In genomic region chr7:7438851-7439250, GRCh38 we compare ENCODE assay signal across 11 cellular contexts.
DNase-seq lines count a peak whose midpoint lies in the region; TF ChIP-seq lines count a peak whose summit lies in the region.
"Had no signal": no experiment of that assay in that cellular context is flagged by ENCODE, and none has a peak within 500 bp of the region (broad histone marks: within the 10 kb centered on the region; RNA-seq: fewer than 3 reads in every experiment).

No MANE protein-coding gene starts in this region.

- H3K27ac ChIP-seq in A673 (ENCODE audit: low read depth, low read length, poor library complexity, severe bottlenecking), result no peak overlapping the region
- peak overlapping the region; percentile 53 to 86 for H3K27ac ChIP-seq in SK-N-SH (ENCODE audit: low read depth in 2 of 2, low read length in 1 of 2)
- H3K27ac ChIP-seq: KMS-11 had no signal

- no peak overlapping the region for H3K27ac Mint-ChIP-seq in activated T-helper 1 cell treated with anti-CD3 and anti-CD28 coated beads, Interleukin-12 subunit alpha, Interleukin-12 subunit beta, Interleukin-2, Interleukin-4 antibody, amounts not matched to agents 30 ng/mL and 10 ng/mL and 1 ng/mL, durations not matched to agents 14 hours and 24 hours and 36 hours
- H3K27ac Mint-ChIP-seq in activated naive CD8-positive, alpha-beta T cell treated with anti-CD3 and anti-CD28 coated beads for 36 hours, result no peak overlapping the region
- H3K27ac Mint-ChIP-seq: activated B cell treated with CpG ODN at 0.5 μM for 24 hours; naive thymus-derived CD8-positive, alpha-beta T cell had no signal

- no peaks in the 10 kb centered on the region for H3K9me2 ChIP-seq in SK-N-SH

- no peaks in the 10 kb centered on the region for H3K79me2 ChIP-seq in SK-N-SH (ENCODE audit: insufficient read depth)

- no peaks in the 10 kb centered on the region for H3K27me3 ChIP-seq in A673 (replicated peaks; ENCODE audit: insufficient read depth, low read depth, low read length, poor library complexity)
- no peaks in the 10 kb centered on the region for H3K27me3 ChIP-seq in SK-N-SH (ENCODE audit: insufficient read depth)

- TF ChIP-seq CTCF in A673 (conservative IDR thresholded peaks at IDR 0.05; ENCODE audit: low read depth, low read length) (no peak), SK-N-SH (IDR thresholded peaks at IDR 0.05) (no peak)

- no TSS peak for BruUV-seq in A673 (replicated peaks; lab: Mats Ljungman, UMichigan)

- no peak overlapping the region for H3K4me3 Mint-ChIP-seq in activated T-helper 1 cell treated with anti-CD3 and anti-CD28 coated beads, Interleukin-12 subunit alpha, Interleukin-12 subunit beta, Interleukin-2, Interleukin-4 antibody, amounts not matched to agents 30 ng/mL and 10 ng/mL and 1 ng/mL, durations not matched to agents 14 hours and 24 hours and 36 hours
- H3K4me3 Mint-ChIP-seq in activated naive CD8-positive, alpha-beta T cell treated with anti-CD3 and anti-CD28 coated beads for 36 hours, result no peak overlapping the region
- H3K4me3 Mint-ChIP-seq: activated B cell treated with CpG ODN at 0.5 μM for 24 hours; naive thymus-derived CD8-positive, alpha-beta T cell had no signal

- POLR2A ChIA-PET in A673 (lab: Charles Lee; ENCODE audit: low non-redundant PET) (no interaction called here), SK-N-SH (lab: Yijun Ruan, JAX) (no interaction called here)

- peak overlapping the region; percentile 9; the same call in 1 of the 2 replicates for H3K9ac ChIP-seq in SK-N-SH
- H3K9ac ChIP-seq: KMS-11 had no signal

- peak overlapping the region; percentile 74; the same call in 1 of the 2 replicates for H2AFZ ChIP-seq in SK-N-SH (ENCODE audit: low read depth)

- H3K36me3 Mint-ChIP-seq in activated T-helper 1 cell treated with anti-CD3 and anti-CD28 coated beads, Interleukin-12 subunit alpha, Interleukin-12 subunit beta, Interleukin-2, Interleukin-4 antibody, amounts not matched to agents 30 ng/mL and 10 ng/mL and 1 ng/mL, durations not matched to agents 14 hours and 24 hours and 36 hours (ENCODE audit: low read depth), result no peaks in the 10 kb centered on the region
- H3K36me3 Mint-ChIP-seq in activated naive CD8-positive, alpha-beta T cell treated with anti-CD3 and anti-CD28 coated beads for 36 hours, result peaks cover 2% of the 10 kb centered on the region

- 24% methylated on average over 5 of the region's 5 CpGs for WGBS in SK-N-SH (ENCODE audit: low lambda C conversion rate)

- CTCF ChIA-PET in A673 (lab: Charles Lee) (no interaction called here), SK-N-SH (lab: Yijun Ruan, JAX) (interaction anchor here (0.7 to 3.2 kb wide), 7 partner anchors 9 to 335 kb away, joined by 3 to 29 read pairs (median 3); no protein-coding TSS in a partner anchor)

- no peaks in the 10 kb centered on the region for H3K27me3 Mint-ChIP-seq in activated T-helper 1 cell treated with anti-CD3 and anti-CD28 coated beads, Interleukin-12 subunit alpha, Interleukin-12 subunit beta, Interleukin-2, Interleukin-4 antibody, amounts not matched to agents 30 ng/mL and 10 ng/mL and 1 ng/mL, durations not matched to agents 14 hours and 24 hours and 36 hours (ENCODE audit: insufficient read depth)
- peaks cover 6% of the 10 kb centered on the region for H3K27me3 Mint-ChIP-seq in activated naive CD8-positive, alpha-beta T cell treated with anti-CD3 and anti-CD28 coated beads for 36 hours
- H3K27me3 Mint-ChIP-seq: activated B cell treated with CpG ODN at 0.5 μM for 24 hours; naive thymus-derived CD8-positive, alpha-beta T cell had no signal

- H3K9me3 Mint-ChIP-seq in activated T-helper 1 cell treated with anti-CD3 and anti-CD28 coated beads, Interleukin-12 subunit alpha, Interleukin-12 subunit beta, Interleukin-2, Interleukin-4 antibody, amounts not matched to agents 30 ng/mL and 10 ng/mL and 1 ng/mL, durations not matched to agents 14 hours and 24 hours and 36 hours, result no peaks in the 10 kb centered on the region
- H3K9me3 Mint-ChIP-seq in activated naive CD8-positive, alpha-beta T cell treated with anti-CD3 and anti-CD28 coated beads for 36 hours, result peaks cover 1% of the 10 kb centered on the region
- H3K9me3 Mint-ChIP-seq: activated B cell treated with CpG ODN at 0.5 μM for 24 hours had no signal

- H3K4me1 ChIP-seq in A673 (ENCODE audit: insufficient read depth, low read length, poor library complexity, severe bottlenecking), result peaks cover 10% of the 10 kb centered on the region
- H3K4me1 ChIP-seq in SK-N-SH (ENCODE audit: control insufficient read depth in 1 of 2, insufficient read depth in 2 of 2, low read depth in 1 of 2, low read length in 1 of 2), result peaks cover 3 to 4% of the 10 kb centered on the region in 2 experiments; a peak in 3 of 4 replicates

- peak; percentile 12 for DNase-seq in A673 (ENCODE audit: low spot score)
- peak; percentile 99 for DNase-seq in HCEC 1CT
- no peak for DNase-seq in SK-N-SH
- DNase-seq in hepatic stellate cell (ENCODE audit: low spot score), result peak; percentile 75
- no peak for DNase-seq in germinal center (ENCODE audit: low spot score)
- no peak for DNase-seq in activated T-helper 1 cell treated with anti-CD3 and anti-CD28 coated beads, Interleukin-12 subunit alpha, Interleukin-12 subunit beta, Interleukin-2, Interleukin-4 antibody, amounts not matched to agents 30 ng/mL and 10 ng/mL and 1 ng/mL, durations not matched to agents 14 hours and 24 hours and 36 hours (ENCODE audit: low spot score)
- no peak for DNase-seq in activated naive CD8-positive, alpha-beta T cell treated with anti-CD3 and anti-CD28 coated beads for 36 hours
- no peak for DNase-seq in NCI-H187 treated with DMSO at 0.1 percent for 48 hours (lab: John Stamatoyannopoulos, UW)
- DNase-seq: activated B cell treated with CpG ODN at 0.5 μM for 24 hours; naive thymus-derived CD8-positive, alpha-beta T cell had no signal

- intact Hi-C loops in A673 (cut with micrococcal nuclease; ENCODE audit: unreplicated experiment), result no loop called here
- intact Hi-C loops in activated T-helper 1 cell treated with anti-CD3 and anti-CD28 coated beads, Interleukin-12 subunit alpha, Interleukin-12 subunit beta, Interleukin-2, Interleukin-4 antibody, amounts not matched to agents 30 ng/mL and 10 ng/mL and 1 ng/mL, durations not matched to agents 14 hours and 24 hours and 36 hours (cut with micrococcal nuclease), result no loop called here

- H3K4me2 ChIP-seq in SK-N-SH, result peak overlapping the region; percentile 55
- H3K4me2 ChIP-seq: KMS-11 had no signal

- H3K9me3 ChIP-seq in A673 (ENCODE audit: low read depth, low read length, poor library complexity, severe bottlenecking) (no peaks in the 10 kb centered on the region), SK-N-SH (no peaks in the 10 kb centered on the region)

- H3K4me3 ChIP-seq in A673 (ENCODE audit: low read depth, low read length, poor library complexity, severe bottlenecking), result no peak overlapping the region
- no peak overlapping the region for H3K4me3 ChIP-seq in SK-N-SH (ENCODE audit: low read depth in 2 of 2, low read length in 1 of 2)

- H3F3A ChIP-seq in SK-N-SH (replicated peaks; ENCODE audit: insufficient read depth), result peaks cover 5% of the 10 kb centered on the region

- H3K4me1 Mint-ChIP-seq in activated T-helper 1 cell treated with anti-CD3 and anti-CD28 coated beads, Interleukin-12 subunit alpha, Interleukin-12 subunit beta, Interleukin-2, Interleukin-4 antibody, amounts not matched to agents 30 ng/mL and 10 ng/mL and 1 ng/mL, durations not matched to agents 14 hours and 24 hours and 36 hours (ENCODE audit: low read depth), result no peaks in the 10 kb centered on the region
- H3K4me1 Mint-ChIP-seq in activated naive CD8-positive, alpha-beta T cell treated with anti-CD3 and anti-CD28 coated beads for 36 hours, result no peaks in the 10 kb centered on the region
- H3K4me1 Mint-ChIP-seq: activated B cell treated with CpG ODN at 0.5 μM for 24 hours had no signal

- TF ChIP-seq RAD21 in SK-N-SH (IDR thresholded peaks at IDR 0.05; ENCODE audit: low read length), result no peak

- TF ChIP-seq EP300 in SK-N-SH (IDR thresholded peaks at IDR 0.05; ENCODE audit: borderline replicate concordance in 1 of 2, low read depth in 1 of 2, low read length in 1 of 2), result peak in 1 of 2 experiments; percentile 74; a peak in 1 of 4 replicates

- H3K36me3 ChIP-seq in A673 (ENCODE audit: insufficient read depth, low read length, poor library complexity, severe bottlenecking) (no peaks in the 10 kb centered on the region), SK-N-SH (replicated peaks in 1 of 2; ENCODE audit: control insufficient read depth in 1 of 2, insufficient read depth in 2 of 2, low read length in 1 of 2) (no peaks in the 10 kb centered on the region)

- H4K20me1 ChIP-seq in SK-N-SH (ENCODE audit: insufficient read depth), result no peaks in the 10 kb centered on the region

TF ChIP-seq in SK-N-SH, 30 proteins besides CTCF, POLR2A, EP300 and RAD21 (continues in another document):
- TF ChIP-seq USF2 (IDR thresholded peaks at IDR 0.05; ENCODE audit: borderline replicate concordance, low read depth, low read length) (no peak), EZH2phosphoT487 (IDR thresholded peaks at IDR 0.05; ENCODE audit: borderline replicate concordance, low read depth) (no peak), SMC3 (IDR thresholded peaks at IDR 0.05; ENCODE audit: low read depth, low read length) (no peak), MXI1 (IDR thresholded peaks at IDR 0.05; ENCODE audit: low read depth, low read length) (no peak), PBX3 (IDR thresholded peaks at IDR 0.05) (peak; percentile 87), POLR2AphosphoS5 (IDR thresholded peaks at IDR 0.05; ENCODE audit: low read depth, low read length) (peak; percentile 40; the same call in 1 of the 2 replicates), FOXM1 (IDR thresholded peaks at IDR 0.05; ENCODE audit: low read depth) (no peak), RFX5 (IDR thresholded peaks at IDR 0.05; ENCODE audit: low read length) (no peak)

Comparison
In these comparisons a context has a peak if more than half of its experiments do, and no peak if none do; other contexts are left out.
1. DNase-seq: peak in A673 (single experiment), HCEC 1CT (single experiment) and hepatic stellate cell (single experiment); none in SK-N-SH (single experiment), germinal center (single experiment), activated T-helper 1 cell treated with anti-CD3 and anti-CD28 coated beads, Interleukin-12 subunit alpha, Interleukin-12 subunit beta, Interleukin-2, Interleukin-4 antibody, amounts not matched to agents 30 ng/mL and 10 ng/mL and 1 ng/mL, durations not matched to agents 14 hours and 24 hours and 36 hours (single experiment), activated naive CD8-positive, alpha-beta T cell treated with anti-CD3 and anti-CD28 coated beads for 36 hours (single experiment) and NCI-H187 treated with DMSO at 0.1 percent for 48 hours (single experiment).